21 cellular contexts compared by ENCODE assay signal in genomic region chr19:16872728-16873127, GRCh38. TPM values are rescaled to one million over a fixed set of nuclear protein-coding genes. Genes with fewer than 3 reads are reported as not detected.
DNase-seq lines count a peak whose midpoint lies in the region; ATAC-seq and TF ChIP-seq lines count a peak whose summit lies in the region.
"Had no signal": no experiment of that assay in that cellular context is flagged by ENCODE, and none has a peak within 500 bp of the region (broad histone marks: within the 10 kb centered on the region; RNA-seq: fewer than 3 reads in every experiment).

No MANE protein-coding gene starts in this region.

- H3K4me1 Mint-ChIP-seq in memory B cell = peaks cover 27% of the 10 kb centered on the region

- DNase-seq in RWPE1 (ENCODE audit: low spot score) (no peak), esophagus muscularis mucosa (ENCODE audit: extremely low spot score) (no peak), memory B cell (ENCODE audit: low spot score in 2 of 2) (no peak), stomach (no peak), NCI-H128 (lab: John Stamatoyannopoulos, UW; ENCODE audit: unreplicated experiment) (no peak), activated T-cell treated with anti-CD3 and anti-CD28 coated beads for 4 hours (no peak), CD1c-positive myeloid dendritic cell (ENCODE audit: extremely low spot score) (no peak), AG20443 (ENCODE audit: low spot score) (no peak)
- DNase-seq: DMS 273 treated with DMSO at 0.1 percent for 48 hours, GDM1, Karpas-422, MG63, NCI-H1092 treated with DMSO at 0.1 percent for 48 hours, NCI-H1694, NCI-H510A treated with DMSO at 0.1 percent for 48 hours, NCI-H82, PC-3 had no signal

- H3K27me3 ChIP-seq in esophagus muscularis mucosa = no peaks in the 10 kb centered on the region
- no peaks in the 10 kb centered on the region for H3K27me3 ChIP-seq in stomach
- H3K27me3 ChIP-seq: MG63 had no signal

- peaks cover 7% of the 10 kb centered on the region for H3K9me3 Mint-ChIP-seq in memory B cell

- peaks cover 47% of the 10 kb centered on the region for H3K36me3 Mint-ChIP-seq in memory B cell

- H3K4me1 ChIP-seq in esophagus muscularis mucosa (peaks cover 12 to 27% (median 22%) of the 10 kb centered on the region in 4 donors), stomach (peaks cover 0 to 15% (median 4%) of the 10 kb centered on the region in 4 donors)

- TF ChIP-seq CTCF in RWPE1 (conservative IDR thresholded peaks at IDR 0.05; ENCODE audit: low read depth) (no peak), esophagus muscularis mucosa (IDR thresholded peaks at IDR 0.05) (no peak), stomach (IDR thresholded peaks at IDR 0.05) (no peak)

- no peak overlapping the region for H3K4me3 Mint-ChIP-seq in memory B cell

- WGBS in esophagus muscularis mucosa = 94% methylated on average over 15 of the region's 21 CpGs
- WGBS in stomach, 5 donors = 93 to 96% (median 94%) methylated on average over 16 to 21 of the region's 21 CpGs

- peaks cover 63 to 84% (median 81%) of the 10 kb centered on the region in 4 donors for H3K36me3 ChIP-seq in esophagus muscularis mucosa
- H3K36me3 ChIP-seq in stomach = peaks cover 67 to 83% (median 81%) of the 10 kb centered on the region in 4 donors

- TF ChIP-seq POLR2A in esophagus muscularis mucosa (IDR thresholded peaks at IDR 0.05; ENCODE audit: low read depth) = no peak
- TF ChIP-seq POLR2A in stomach (IDR thresholded peaks at IDR 0.05) = no peak

- POLR2A ChIA-PET in RWPE1 (lab: Yijun Ruan, JAX; ENCODE audit: low non-redundant PET) = no interaction called here

- H3K4me3 ChIP-seq in esophagus muscularis mucosa (no peak overlapping the region), stomach (no peak overlapping the region)
- H3K4me3 ChIP-seq: GM12878, MG63 had no signal

- H3K27ac ChIP-seq in RWPE1 (peak overlapping the region; percentile 69), esophagus muscularis mucosa (replicated peaks in 1 of 4) (peak overlapping the region in 3 of 4 donors; percentile 20 to 53 (median 38)), stomach (peak overlapping the region in 4 of 5 donors; percentile 47 to 68 (median 56))
- H3K27ac ChIP-seq: C4-2B had no signal

- intact Hi-C loops in esophagus muscularis mucosa (cut with DNase I) (no loop called here), stomach (cut with DNase I; ENCODE audit: low total_unique reads) (no loop called here)

- TF ChIP-seq EP300 in esophagus muscularis mucosa (IDR thresholded peaks at IDR 0.05) (no peak), stomach (IDR thresholded peaks at IDR 0.05) (no peak)

- H3K27me3 Mint-ChIP-seq in memory B cell = no peaks in the 10 kb centered on the region

- CTCF ChIA-PET in RWPE1 (lab: Yijun Ruan, JAX) = no interaction called here

- peak overlapping the region; percentile 28 for H3K27ac Mint-ChIP-seq in memory B cell

- no peak for ATAC-seq in memory B cell (ENCODE audit: low read depth)
- ATAC-seq: GM12878, HCT116, PC-3 had no signal

- H3K9me3 ChIP-seq in esophagus muscularis mucosa (no peaks in the 10 kb centered on the region), stomach (no peaks in the 10 kb centered on the region)
- H3K9me3 ChIP-seq: MG63 had no signal

RNA-seq across cellular contexts. Expression of gene F2RL3, which starts 16.1 kb away (rescaled TPM):
- total RNA-seq in esophagus muscularis mucosa = 1 to 10 TPM; 2.5 to 6.5 (median 5.0) TPM
- total RNA-seq in stomach = 1 to 10 TPM in 3 of 5 donors, under 1 TPM in 1, not detected in 1; 0.58 to 6.8 (median 2.8) TPM
- 1 to 10 TPM; 1.4 to 3.0 (median 1.8) TPM for polyA plus RNA-seq in stomach
- total RNA-seq: A673 had no signal

RNA-seq across cellular contexts. Expression of gene SIN3B, which starts 43.5 kb away (rescaled TPM):
- total RNA-seq in esophagus muscularis mucosa (10 to 100 TPM; 25.3 to 53.9 (median 36.1) TPM), stomach (100 to 1,000 TPM in 3 of 5 donors, 10 to 100 TPM in 2; 49.9 to 566 (median 123) TPM)
- polyA plus RNA-seq in stomach = 10 to 100 TPM in 2 of 3 donors, 1 to 10 TPM in 1; 9.2 to 18.6 (median 14.9) TPM
